Comparison of ENCODE assay signal across 8 cellular contexts in the genomic region with DNA sequence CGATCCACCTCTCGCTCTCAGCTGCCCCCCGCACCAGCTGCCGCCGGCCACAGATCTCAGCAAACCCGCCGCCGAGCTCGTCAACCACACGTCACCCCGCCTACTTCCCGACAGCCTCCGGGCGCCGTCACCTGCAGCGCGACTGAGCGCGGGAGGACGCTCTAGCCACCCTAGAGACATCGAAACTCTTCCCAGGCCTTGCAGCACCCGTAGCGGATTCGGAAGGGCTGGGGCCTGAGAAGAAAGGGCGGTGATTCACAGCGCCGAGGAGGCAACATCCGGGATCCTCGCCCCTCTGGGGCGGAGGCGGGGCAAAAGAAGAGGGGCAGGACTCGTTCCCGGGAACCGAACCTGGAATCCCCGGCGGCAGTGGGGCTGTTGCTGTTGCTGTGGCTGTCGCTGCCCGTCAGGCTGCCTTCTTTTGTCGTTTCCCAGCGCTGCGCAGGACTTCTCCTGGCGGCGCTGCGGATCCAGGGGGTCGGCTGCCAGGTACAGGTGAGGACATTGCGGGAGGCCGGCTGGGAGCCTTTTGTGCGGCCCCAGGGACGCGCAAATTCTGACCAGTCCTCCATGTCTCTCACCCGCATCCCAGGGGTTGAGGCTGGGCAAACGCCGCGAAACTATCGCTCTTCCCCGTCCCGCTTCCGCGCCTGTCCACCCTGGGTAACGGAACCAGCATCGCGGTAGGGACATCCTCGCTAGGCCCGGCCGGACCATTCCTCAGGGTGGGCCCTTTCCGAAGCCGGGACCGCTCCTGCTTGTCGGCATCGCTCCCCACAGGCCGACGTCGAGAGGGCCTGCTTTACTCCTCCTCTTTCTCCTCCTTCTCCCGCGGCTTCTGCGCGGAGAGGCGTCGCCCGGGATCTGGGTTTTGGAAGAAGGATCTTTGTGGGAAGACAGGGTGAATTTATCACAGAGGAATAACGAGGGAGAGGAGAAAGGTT. TPM values are rescaled to one million over a fixed set of nuclear protein-coding genes. Genes with fewer than 3 reads are reported as not detected.
DNase-seq lines count a peak whose midpoint lies in the region; ATAC-seq, FAIRE-seq and TF ChIP-seq lines count a peak whose summit lies in the region.

A gene (plus strand): TSS at position 331 of the 944 bp plus-strand sequence. CDS start 9,443 bp downstream, outside the sequence.
A gene with protein sequence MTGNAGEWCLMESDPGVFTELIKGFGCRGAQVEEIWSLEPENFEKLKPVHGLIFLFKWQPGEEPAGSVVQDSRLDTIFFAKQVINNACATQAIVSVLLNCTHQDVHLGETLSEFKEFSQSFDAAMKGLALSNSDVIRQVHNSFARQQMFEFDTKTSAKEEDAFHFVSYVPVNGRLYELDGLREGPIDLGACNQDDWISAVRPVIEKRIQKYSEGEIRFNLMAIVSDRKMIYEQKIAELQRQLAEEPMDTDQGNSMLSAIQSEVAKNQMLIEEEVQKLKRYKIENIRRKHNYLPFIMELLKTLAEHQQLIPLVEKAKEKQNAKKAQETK (minus strand): TSS at position 79 of the 944 bp plus-strand sequence. CDS start 100 bp downstream, outside the sequence.

- H3K9ac ChIP-seq in OCI-LY3 (ENCODE audit: low read length): peak within 1 kb of the TSS; percentile 96

- H3K4me1 Mint-ChIP-seq in endothelial cell (ENCODE audit: unreplicated experiment): peaks cover 36% of the 10 kb centered on the region

- H3K4me1 ChIP-seq in OCI-LY3 (ENCODE audit: low read length): peaks cover 26% of the 10 kb centered on the region

- peaks cover 8% of the 10 kb centered on the region for H3K27me3 Mint-ChIP-seq in endothelial cell (ENCODE audit: unreplicated experiment)

- peak within 1 kb of the TSS; percentile 86 for H3K27ac ChIP-seq in OCI-LY3 (ENCODE audit: low read length)

- peak within 1 kb of the TSS; percentile 90 for H3K4me2 ChIP-seq in OCI-LY3 (ENCODE audit: low read length)

- peak within 1 kb of the TSS; percentile 87 for H3K4me3 ChIP-seq in OCI-LY3 (ENCODE audit: low read length)

- no peak for FAIRE-seq in D721Med (lab: Jason Lieb, UNC)

- no peaks in the 10 kb centered on the region for H3K9me3 Mint-ChIP-seq in endothelial cell (ENCODE audit: unreplicated experiment)

- H3K36me3 ChIP-seq in OCI-LY3 (replicated peaks; ENCODE audit: low read depth, low read length): peaks cover 17% of the 10 kb centered on the region

- peak within 1 kb of the TSS; percentile 98 for H3K27ac Mint-ChIP-seq in endothelial cell (ENCODE audit: unreplicated experiment)

- DNase-seq in D721Med (ENCODE audit: insufficient read length, low spot score) (peak; percentile 66), HuH-7 (ENCODE audit: low spot score) (peak; percentile 81), endothelial cell (ENCODE audit: low spot score) (peak; percentile 92), midbrain (lab: John Stamatoyannopoulos, UW) (peak; percentile 98)
- peak; percentile 93 for DNase-seq in activated CD8-positive, alpha-beta memory T cell treated with anti-CD3 and anti-CD28 coated beads, Interleukin-2, amount 50 U/mL, for 48 hours
- peak; percentile 84 to 86 for DNase-seq in stimulated activated CD8-positive, alpha-beta memory T cell treated with anti-CD3 and anti-CD28 coated beads, Interleukin-2, amount 100 ng/mL, for 1 hour (ENCODE audit: low read depth in 2 of 2)

- no peaks in the 10 kb centered on the region for H3K27me3 ChIP-seq in OCI-LY3 (ENCODE audit: low read depth, low read length)

- H3K9me3 ChIP-seq in OCI-LY3 (ENCODE audit: insufficient read depth, low read length): no peaks in the 10 kb centered on the region

- peaks cover 15% of the 10 kb centered on the region for H3K36me3 Mint-ChIP-seq in endothelial cell (ENCODE audit: low read depth, unreplicated experiment)

- TF ChIP-seq CTCF in D721Med (IDR thresholded peaks at IDR 0.05; ENCODE audit: insufficient read depth, missing control alignments) (no peak), OCI-LY3 (IDR thresholded peaks at IDR 0.05; ENCODE audit: low read depth, low read length) (no peak), endothelial cell (IDR thresholded peaks at IDR 0.05; ENCODE audit: unreplicated experiment) (no peak)

- peak within 1 kb of the TSS; percentile 100 for H3K4me3 Mint-ChIP-seq in endothelial cell (ENCODE audit: unreplicated experiment)

- H3K79me2 ChIP-seq in OCI-LY3 (ENCODE audit: low read length): peaks cover 99% of the 10 kb centered on the region

- peaks cover 36% of the 10 kb centered on the region for H4K20me1 ChIP-seq in OCI-LY3 (ENCODE audit: insufficient read depth, low read length)

- peak within 1 kb of the TSS; percentile 92 for H2AFZ ChIP-seq in OCI-LY3 (ENCODE audit: low read depth, low read length)

- peak; percentile 93 for ATAC-seq in GM21515 (IDR thresholded peaks at IDR 0.05; ENCODE audit: unreplicated experiment)

RNA-seq across cellular contexts. Expression of the first gene that starts in this region (rescaled TPM):
- total RNA-seq in endothelial cell (ENCODE audit: unreplicated experiment): 144 TPM

RNA-seq across cellular contexts. Expression of the second gene that starts in this region (rescaled TPM):
- total RNA-seq in endothelial cell (ENCODE audit: unreplicated experiment): 24.9 TPM

Comparison
In these comparisons a context has a peak if more than half of its experiments do, and no peak if none do; other contexts are left out.
1. Peak in every context shown above with its lines: DNase-seq, ATAC-seq, H3K4me3 ChIP-seq and H3K27ac ChIP-seq.